Comparison of ENCODE assay signal across 21 cellular contexts in genomic region chr14:22318951-22319350, GRCh38.
DNase-seq lines count a peak whose midpoint lies in the region; ATAC-seq and TF ChIP-seq lines count a peak whose summit lies in the region.
"Had no signal": no experiment of that assay in that cellular context is flagged by ENCODE, and none has a peak within 500 bp of the region (broad histone marks: within the 10 kb centered on the region; RNA-seq: fewer than 3 reads in every experiment).

No MANE protein-coding gene starts in this region.

- H3K4me1 ChIP-seq in Caco-2: peaks cover 14% of the 10 kb centered on the region; the same call in 1 of the 2 replicates
- H3K4me1 ChIP-seq: BLaER1 had no signal

- TF ChIP-seq CTCF in CD4-positive, alpha-beta T cell (IDR thresholded peaks at IDR 0.05): no peak
- TF ChIP-seq CTCF in Caco-2 (IDR thresholded peaks at IDR 0.05; ENCODE audit: insufficient read depth in 1 of 2, low read depth in 1 of 2, low read length in 1 of 2, severe bottlenecking in 1 of 2, unreplicated experiment in 1 of 2): no peak

- no peaks in the 10 kb centered on the region for H3K9me3 Mint-ChIP-seq in activated T-cell treated with anti-CD3 and anti-CD28 coated beads, Interleukin-2, amount 50 U/mL, for 24 hours
- no peaks in the 10 kb centered on the region for H3K9me3 Mint-ChIP-seq in CD4-positive, alpha-beta T cell
- H3K9me3 Mint-ChIP-seq in Caco-2 (ENCODE audit: unreplicated experiment): no peaks in the 10 kb centered on the region
- H3K9me3 Mint-ChIP-seq in activated T-helper 17 cell treated with anti-CD3 and anti-CD28 coated beads, Interleukin-2, amount 50 U/mL, for 72 hours: no peaks in the 10 kb centered on the region
- H3K9me3 Mint-ChIP-seq: CD4-positive, alpha-beta memory T cell; H9; HFFc6 had no signal

- no peak overlapping the region for H3K4me3 Mint-ChIP-seq in activated T-cell treated with anti-CD3 and anti-CD28 coated beads, Interleukin-2, amount 50 U/mL, for 24 hours
- H3K4me3 Mint-ChIP-seq in CD4-positive, alpha-beta T cell: no peak overlapping the region
- H3K4me3 Mint-ChIP-seq in Caco-2 (ENCODE audit: unreplicated experiment): no peak overlapping the region
- H3K4me3 Mint-ChIP-seq in activated T-helper 17 cell treated with anti-CD3 and anti-CD28 coated beads, Interleukin-2, amount 50 U/mL, for 72 hours: peak overlapping the region; percentile 46
- H3K4me3 Mint-ChIP-seq: H9, HFFc6 had no signal

- no peaks in the 10 kb centered on the region for H3K27me3 ChIP-seq in CD4-positive, alpha-beta T cell (ENCODE audit: control insufficient read depth, insufficient read depth, low read length)
- no peaks in the 10 kb centered on the region for H3K27me3 ChIP-seq in Caco-2 (replicated peaks; ENCODE audit: control insufficient read depth, insufficient read depth, low read length)
- H3K27me3 ChIP-seq: BLaER1 had no signal

- intact Hi-C loops in CD4-positive, alpha-beta T cell (cut with DNase I, micrococcal nuclease): loop anchor here in 1 of 2 experiments (5.0 to 10.0 kb wide), 2 partner anchors 173 to 246 kb away; no protein-coding TSS in a partner anchor
- intact Hi-C loops in Caco-2 (cut with micrococcal nuclease; ENCODE audit: unreplicated experiment): loop anchor here (1.0 to 10.0 kb wide), 3 partner anchors 52 to 236 kb away; no protein-coding TSS in a partner anchor

- POLR2A ChIA-PET in CD4-positive, alpha-beta T cell (lab: Charles Lee): interaction anchor here (0.8 to 0.9 kb wide), 3 partner anchors 176 to 237 kb away, joined by 3 read pairs; no protein-coding TSS in a partner anchor
- POLR2A ChIA-PET in Caco-2 (lab: Charles Lee): interaction anchor here (0.5 kb wide), 1 partner anchor 1555 kb away, joined by 8 read pairs; no protein-coding TSS in a partner anchor

- CTCF ChIA-PET in CD4-positive, alpha-beta T cell (lab: Charles Lee): no interaction called here
- CTCF ChIA-PET in Caco-2 (lab: Charles Lee): interaction anchor here (0.6 to 3.7 kb wide), 13 partner anchors 9 to 154 kb away, joined by 3 to 37 read pairs (median 4); no protein-coding TSS in a partner anchor

- H3K9me3 ChIP-seq in CD4-positive, alpha-beta T cell (ENCODE audit: control insufficient read depth, low read length): no peaks in the 10 kb centered on the region
- no peaks in the 10 kb centered on the region for H3K9me3 ChIP-seq in Caco-2
- H3K9me3 ChIP-seq: BLaER1 had no signal

- ATAC-seq in CD4-positive, alpha-beta T cell (ENCODE audit: poor library complexity): no peak
- no peak for ATAC-seq in activated T-helper 17 cell treated with anti-CD3 and anti-CD28 coated beads, Interleukin-2, amount 50 U/mL, for 72 hours (replicated peaks)
- ATAC-seq in HG02981 (IDR thresholded peaks at IDR 0.05; ENCODE audit: unreplicated experiment) (no peak), HG02642 (IDR thresholded peaks at IDR 0.05; ENCODE audit: poor library complexity, unreplicated experiment) (no peak)

- BruUV-seq in Caco-2 (replicated peaks; lab: Mats Ljungman, UMichigan): no TSS peak

- no peaks in the 10 kb centered on the region for H3K4me1 Mint-ChIP-seq in activated T-cell treated with anti-CD3 and anti-CD28 coated beads, Interleukin-2, amount 50 U/mL, for 24 hours (ENCODE audit: low read depth)
- H3K4me1 Mint-ChIP-seq in CD4-positive, alpha-beta T cell (ENCODE audit: low read depth): no peaks in the 10 kb centered on the region
- peaks cover 25% of the 10 kb centered on the region for H3K4me1 Mint-ChIP-seq in Caco-2 (ENCODE audit: low read depth, unreplicated experiment)
- H3K4me1 Mint-ChIP-seq in activated T-helper 17 cell treated with anti-CD3 and anti-CD28 coated beads, Interleukin-2, amount 50 U/mL, for 72 hours: no peaks in the 10 kb centered on the region
- H3K4me1 Mint-ChIP-seq: CD4-positive, alpha-beta memory T cell had no signal

- no peak overlapping the region for H3K4me3 ChIP-seq in Caco-2 (ENCODE audit: low read depth, low read length)
- H3K4me3 ChIP-seq: BLaER1, K562 had no signal

- DNase-seq in activated T-cell treated with anti-CD3 and anti-CD28 coated beads, Interleukin-2, amount 50 U/mL, for 24 hours: no peak
- no peak for DNase-seq in activated T-cell treated with anti-CD3 and anti-CD28 coated beads for 4 hours
- no peak for DNase-seq in CD4-positive, alpha-beta T cell
- DNase-seq in Caco-2: no peak
- DNase-seq: ACHN; Calu3; CD4-positive, alpha-beta memory T cell; DMS153; H9; HFFc6; MM.1S; NCI-H1048; NCI-H1417 treated with DMSO at 0.1 percent for 48 hours; NCI-H187; NCI-H446; Right ventricle myocardium superior had no signal

- no peaks in the 10 kb centered on the region for H3K36me3 Mint-ChIP-seq in activated T-cell treated with anti-CD3 and anti-CD28 coated beads, Interleukin-2, amount 50 U/mL, for 24 hours (ENCODE audit: low read depth)
- H3K36me3 Mint-ChIP-seq in CD4-positive, alpha-beta T cell (ENCODE audit: low read depth): no peaks in the 10 kb centered on the region
- no peaks in the 10 kb centered on the region for H3K36me3 Mint-ChIP-seq in Caco-2 (ENCODE audit: insufficient read depth, unreplicated experiment)
- no peaks in the 10 kb centered on the region for H3K36me3 Mint-ChIP-seq in activated T-helper 17 cell treated with anti-CD3 and anti-CD28 coated beads, Interleukin-2, amount 50 U/mL, for 72 hours (ENCODE audit: low read depth)
- H3K36me3 Mint-ChIP-seq: CD4-positive, alpha-beta memory T cell had no signal

- H3K27ac ChIP-seq in CD4-positive, alpha-beta T cell (ENCODE audit: low read depth, low read length): no peak overlapping the region
- H3K27ac ChIP-seq: BLaER1 had no signal

- no peaks in the 10 kb centered on the region for H3K27me3 Mint-ChIP-seq in activated T-cell treated with anti-CD3 and anti-CD28 coated beads, Interleukin-2, amount 50 U/mL, for 24 hours
- H3K27me3 Mint-ChIP-seq in CD4-positive, alpha-beta T cell: no peaks in the 10 kb centered on the region
- no peaks in the 10 kb centered on the region for H3K27me3 Mint-ChIP-seq in Caco-2 (ENCODE audit: insufficient read depth, unreplicated experiment)
- H3K27me3 Mint-ChIP-seq in activated T-helper 17 cell treated with anti-CD3 and anti-CD28 coated beads, Interleukin-2, amount 50 U/mL, for 72 hours: no peaks in the 10 kb centered on the region
- H3K27me3 Mint-ChIP-seq: CD4-positive, alpha-beta memory T cell had no signal

- H3K27ac Mint-ChIP-seq in activated T-cell treated with anti-CD3 and anti-CD28 coated beads, Interleukin-2, amount 50 U/mL, for 24 hours: peak overlapping the region; percentile 29
- H3K27ac Mint-ChIP-seq in CD4-positive, alpha-beta T cell: peak overlapping the region; percentile 17
- H3K27ac Mint-ChIP-seq in Caco-2 (ENCODE audit: unreplicated experiment): peak overlapping the region; percentile 45
- H3K27ac Mint-ChIP-seq in activated T-helper 17 cell treated with anti-CD3 and anti-CD28 coated beads, Interleukin-2, amount 50 U/mL, for 72 hours: no peak overlapping the region
- H3K27ac Mint-ChIP-seq: H9, HFFc6 had no signal

- no peaks in the 10 kb centered on the region for H3K36me3 ChIP-seq in Caco-2 (ENCODE audit: control insufficient read depth, insufficient read depth, low read length)
- H3K36me3 ChIP-seq: BLaER1 had no signal
